ENCODE assay signal across 18 cellular contexts in genomic region chr6:3719462-3720308, GRCh38. TPM values are rescaled to one million over a fixed set of nuclear protein-coding genes. Genes with fewer than 3 reads are reported as not detected.
A peak's percentile ranks its signal among the peaks of the same experiment; 100 is the strongest.
DNase-seq lines count a peak whose midpoint lies in the region; ATAC-seq and TF ChIP-seq lines count a peak whose summit lies in the region.
"Had no signal": no experiment of that assay in that cellular context is flagged by ENCODE, and none has a peak within 500 bp of the region (broad histone marks: within the 10 kb centered on the region; RNA-seq: fewer than 3 reads in every experiment).

No MANE protein-coding gene starts in this region.

- peak overlapping the region; percentile 71 for H3K9ac ChIP-seq in Loucy (ENCODE audit: low read depth, low read length, poor library complexity, severe bottlenecking)
- H3K9ac ChIP-seq: parathyroid adenoma had no signal

- no peaks in the 10 kb centered on the region for H3K9me3 Mint-ChIP-seq in activated CD8-positive, alpha-beta T cell treated with anti-CD3 and anti-CD28 coated beads, Interleukin-2, amount 10 ng/mL, durations not matched to agents 7 days and 5 days (ENCODE audit: insufficient read depth)
- no peaks in the 10 kb centered on the region for H3K9me3 Mint-ChIP-seq in endothelial cell (ENCODE audit: unreplicated experiment)
- H3K9me3 Mint-ChIP-seq in stimulated activated memory B cell treated with anti-CD40 and anti-IgM and Interleukin-4, amounts not matched to agents 10 μg/mL and 1 μg/mL and 100 μg/mL, for 72 hours = peaks cover 5% of the 10 kb centered on the region

- peak overlapping the region; percentile 73 for H2AFZ ChIP-seq in Loucy (ENCODE audit: low read length)
- H2AFZ ChIP-seq: parathyroid adenoma had no signal

- DNase-seq in activated CD8-positive, alpha-beta T cell treated with anti-CD3 and anti-CD28 coated beads, Interleukin-2, amount 10 ng/mL, durations not matched to agents 7 days and 5 days = no peak
- DNase-seq in endothelial cell (ENCODE audit: low spot score) = no peak
- DNase-seq in spleen = peak; percentile 31
- DNase-seq: activated CD4-positive, alpha-beta T cell treated with anti-CD3 and anti-CD28 coated beads for 48 hours; activated gamma-delta T cell treated with Interleukin-2 at 50 U/mL for 16 hours; effector CD8-positive, alpha-beta T cell; naive B cell; NCI-H146; NCI-H748 treated with DMSO at 0.1 percent for 48 hours; SHP77 had no signal

- peak overlapping the region; percentile 71 for H3K4me3 Mint-ChIP-seq in activated CD8-positive, alpha-beta T cell treated with anti-CD3 and anti-CD28 coated beads, Interleukin-2, amount 10 ng/mL, durations not matched to agents 7 days and 5 days
- peak overlapping the region; percentile 12 for H3K4me3 Mint-ChIP-seq in endothelial cell (ENCODE audit: unreplicated experiment)
- H3K4me3 Mint-ChIP-seq in stimulated activated memory B cell treated with anti-CD40 and anti-IgM and Interleukin-4, amounts not matched to agents 10 μg/mL and 1 μg/mL and 100 μg/mL, for 72 hours = no peak overlapping the region
- H3K4me3 Mint-ChIP-seq: naive B cell had no signal

- 80 to 87% (median 82%) methylated on average over 21 to 22 of the region's 22 CpGs for WGBS in spleen, 5 donors

- intact Hi-C loops in spleen (cut with DNase I; ENCODE audit: low total_unique reads) = no loop called here

- POLR2A ChIA-PET in activated CD8-positive, alpha-beta T cell treated with anti-CD3 and anti-CD28 coated beads, Interleukin-2, amount 10 ng/mL, durations not matched to agents 7 days and 5 days (lab: Charles Lee) = interaction anchor here (1.1 to 1.4 kb wide), 2 partner anchors 299 to 460 kb away, joined by 3 to 6 read pairs; no protein-coding TSS in a partner anchor

- H3K4me3 ChIP-seq in Loucy (ENCODE audit: low read length, poor library complexity, severe bottlenecking) (peak overlapping the region; percentile 77), spleen (no peak overlapping the region)
- H3K4me3 ChIP-seq: thyroid gland had no signal

- no peaks in the 10 kb centered on the region for H3K9me2 ChIP-seq in Loucy (replicated peaks; ENCODE audit: low read depth, low read length)

- H3K27me3 ChIP-seq in Loucy (ENCODE audit: insufficient read depth, low read length, poor library complexity, severe bottlenecking) = no peaks in the 10 kb centered on the region
- no peaks in the 10 kb centered on the region for H3K27me3 ChIP-seq in spleen (replicated peaks in 1 of 7)
- H3K27me3 ChIP-seq: thyroid gland had no signal

- no peaks in the 10 kb centered on the region; the same call in 1 of the 2 replicates for H3F3A ChIP-seq in Loucy (ENCODE audit: low read depth)

- no peaks in the 10 kb centered on the region for H3K27me3 Mint-ChIP-seq in activated CD8-positive, alpha-beta T cell treated with anti-CD3 and anti-CD28 coated beads, Interleukin-2, amount 10 ng/mL, durations not matched to agents 7 days and 5 days (ENCODE audit: low read depth)
- no peaks in the 10 kb centered on the region for H3K27me3 Mint-ChIP-seq in endothelial cell (ENCODE audit: unreplicated experiment)
- H3K27me3 Mint-ChIP-seq in stimulated activated memory B cell treated with anti-CD40 and anti-IgM and Interleukin-4, amounts not matched to agents 10 μg/mL and 1 μg/mL and 100 μg/mL, for 72 hours = no peaks in the 10 kb centered on the region
- H3K27me3 Mint-ChIP-seq: IgD-negative memory B cell had no signal

- no peaks in the 10 kb centered on the region for H3K9me3 ChIP-seq in Loucy (ENCODE audit: insufficient read depth, low read depth, low read length)
- peaks cover 0 to 6% (median 3%) of the 10 kb centered on the region in 8 donors for H3K9me3 ChIP-seq in spleen
- H3K9me3 ChIP-seq: thyroid gland had no signal

- TF ChIP-seq CTCF in Loucy (conservative IDR thresholded peaks at IDR 0.05; ENCODE audit: low read length) (peak; percentile 32; the same call in 1 of the 2 replicates), endothelial cell (IDR thresholded peaks at IDR 0.05; ENCODE audit: unreplicated experiment) (no peak), spleen (IDR thresholded peaks at IDR 0.05 in 8 of 11, conservative IDR thresholded peaks at IDR 0.05 in 3 of 11) (no peak)

- H3K4me2 ChIP-seq in Loucy (ENCODE audit: low read depth, low read length, poor library complexity, severe bottlenecking) = peak overlapping the region; percentile 83

- H3K36me3 Mint-ChIP-seq in activated CD8-positive, alpha-beta T cell treated with anti-CD3 and anti-CD28 coated beads, Interleukin-2, amount 10 ng/mL, durations not matched to agents 7 days and 5 days (ENCODE audit: low read depth) = no peaks in the 10 kb centered on the region
- H3K36me3 Mint-ChIP-seq in endothelial cell (ENCODE audit: low read depth, unreplicated experiment) = peaks cover 30% of the 10 kb centered on the region
- peaks cover 66% of the 10 kb centered on the region for H3K36me3 Mint-ChIP-seq in stimulated activated memory B cell treated with anti-CD40 and anti-IgM and Interleukin-4, amounts not matched to agents 10 μg/mL and 1 μg/mL and 100 μg/mL, for 72 hours
- H3K36me3 Mint-ChIP-seq: naive B cell had no signal

- H3K79me2 ChIP-seq in Loucy (ENCODE audit: insufficient read depth, low read length) = peaks cover 24% of the 10 kb centered on the region; the same call in 1 of the 2 replicates
- H3K79me2 ChIP-seq: parathyroid adenoma had no signal

- H3K27ac ChIP-seq in spleen = no peak overlapping the region
- H3K27ac ChIP-seq: parathyroid adenoma, thyroid gland had no signal

- ATAC-seq in activated CD8-positive, alpha-beta T cell treated with anti-CD3 and anti-CD28 coated beads, Interleukin-2, amount 10 ng/mL, durations not matched to agents 7 days and 5 days = peak; percentile 70
- ATAC-seq in GM21825 (IDR thresholded peaks at IDR 0.05; ENCODE audit: unreplicated experiment) (no peak), GM19452 (IDR thresholded peaks at IDR 0.05; ENCODE audit: unreplicated experiment) (no peak)
- no peak for ATAC-seq in stimulated activated memory B cell treated with anti-CD40 and anti-IgM and Interleukin-4, amounts not matched to agents 10 μg/mL and 1 μg/mL and 100 μg/mL, for 72 hours

- H3K4me1 Mint-ChIP-seq in activated CD8-positive, alpha-beta T cell treated with anti-CD3 and anti-CD28 coated beads, Interleukin-2, amount 10 ng/mL, durations not matched to agents 7 days and 5 days (ENCODE audit: low read depth) = peaks cover 31% of the 10 kb centered on the region
- H3K4me1 Mint-ChIP-seq in endothelial cell (ENCODE audit: unreplicated experiment) = peaks cover 9% of the 10 kb centered on the region
- H3K4me1 Mint-ChIP-seq in stimulated activated memory B cell treated with anti-CD40 and anti-IgM and Interleukin-4, amounts not matched to agents 10 μg/mL and 1 μg/mL and 100 μg/mL, for 72 hours = no peaks in the 10 kb centered on the region
- H3K4me1 Mint-ChIP-seq: IgD-negative memory B cell, naive B cell had no signal

- TF ChIP-seq POLR2A in spleen (IDR thresholded peaks at IDR 0.05) = no peak

- peak overlapping the region; percentile 81 for H3K27ac Mint-ChIP-seq in activated CD8-positive, alpha-beta T cell treated with anti-CD3 and anti-CD28 coated beads, Interleukin-2, amount 10 ng/mL, durations not matched to agents 7 days and 5 days
- no peak overlapping the region for H3K27ac Mint-ChIP-seq in endothelial cell (ENCODE audit: unreplicated experiment)
- no peak overlapping the region for H3K27ac Mint-ChIP-seq in stimulated activated memory B cell treated with anti-CD40 and anti-IgM and Interleukin-4, amounts not matched to agents 10 μg/mL and 1 μg/mL and 100 μg/mL, for 72 hours
- H3K27ac Mint-ChIP-seq: IgD-negative memory B cell, naive B cell had no signal

- H4K20me1 ChIP-seq in Loucy (ENCODE audit: insufficient read depth, low read length, poor library complexity, severe bottlenecking) = no peaks in the 10 kb centered on the region

- H3K4me1 ChIP-seq in Loucy (ENCODE audit: insufficient read depth, low read length, poor library complexity, severe bottlenecking) (peaks cover 26% of the 10 kb centered on the region), spleen (peaks cover 0 to 8% (median 0%) of the 10 kb centered on the region in 6 donors)

- CTCF ChIA-PET in activated CD8-positive, alpha-beta T cell treated with anti-CD3 and anti-CD28 coated beads, Interleukin-2, amount 10 ng/mL, durations not matched to agents 7 days and 5 days (lab: Charles Lee) = interaction anchor here (1.0 to 1.7 kb wide), 7 partner anchors 8 to 213 kb away, joined by 3 to 19 read pairs (median 3); partner anchors contain the start of gene FAM50B

- H3K36me3 ChIP-seq in Loucy (ENCODE audit: insufficient read depth, low read length) (no peaks in the 10 kb centered on the region), spleen (peaks cover 0 to 40% (median 16%) of the 10 kb centered on the region in 6 donors)

RNA-seq across cellular contexts. Expression of gene PXDC1, which starts 31.8 kb away (rescaled TPM):
- total RNA-seq in activated CD8-positive, alpha-beta T cell treated with anti-CD3 and anti-CD28 coated beads, Interleukin-2, amount 10 ng/mL, durations not matched to agents 7 days and 5 days = not detected
- 41.0 TPM for total RNA-seq in endothelial cell (ENCODE audit: unreplicated experiment)
- total RNA-seq in spleen = 10 to 100 TPM; 21.1 to 51.5 (median 32.3) TPM
- 10 to 100 TPM; 17.7 to 40.1 (median 18.2) TPM for polyA plus RNA-seq in spleen
- total RNA-seq: OCI-LY7 had no signal

Comparison
In these comparisons a context has a peak if more than half of its experiments do, and no peak if none do; other contexts are left out.
1. RNA of gene PXDC1, which starts 31.8 kb away (total RNA-seq): 41.0 TPM in endothelial cell (single experiment) and 21.1 to 51.5 TPM in spleen; not detected in activated CD8-positive, alpha-beta T cell treated with anti-CD3 and anti-CD28 coated beads, Interleukin-2, amount 10 ng/mL, durations not matched to agents 7 days and 5 days; every median in the first group is over 10 times any median in the second.